ENCODE assay signal across 1 cellular context in the genomic region with DNA sequence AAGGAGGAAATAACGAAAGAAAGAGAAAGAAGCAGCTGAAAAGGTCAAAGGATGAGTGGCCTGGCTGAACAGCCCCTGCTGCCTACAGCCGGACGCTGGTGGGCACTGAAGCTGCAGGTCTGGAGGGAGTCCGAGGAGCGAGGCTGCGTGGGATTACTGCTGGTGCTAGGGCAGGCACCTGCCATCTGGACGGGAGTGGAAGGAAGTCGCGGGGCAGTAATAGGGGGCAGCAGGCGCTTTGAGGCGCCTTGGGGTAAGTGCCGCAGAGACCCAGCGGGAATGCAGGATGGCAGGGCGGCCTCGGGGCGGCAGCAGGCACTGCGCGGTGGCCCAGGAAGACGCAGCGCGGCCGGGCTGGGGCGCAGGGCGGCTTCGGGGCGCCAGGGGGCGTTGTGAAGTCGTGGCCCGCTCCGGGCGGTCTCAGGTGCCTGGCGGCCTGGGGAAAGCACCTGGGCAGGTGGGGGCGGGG.
A peak's percentile ranks its signal among the peaks of the same experiment; 100 is the strongest.
TF ChIP-seq lines count a peak whose summit lies in the region.

No MANE protein-coding gene starts in this region.

TF ChIP-seq in HepG2, 621 proteins besides CTCF, POLR2A, EP300 and RAD21 (continued from another document and continues in another):
- TF ChIP-seq, protein P1, sequence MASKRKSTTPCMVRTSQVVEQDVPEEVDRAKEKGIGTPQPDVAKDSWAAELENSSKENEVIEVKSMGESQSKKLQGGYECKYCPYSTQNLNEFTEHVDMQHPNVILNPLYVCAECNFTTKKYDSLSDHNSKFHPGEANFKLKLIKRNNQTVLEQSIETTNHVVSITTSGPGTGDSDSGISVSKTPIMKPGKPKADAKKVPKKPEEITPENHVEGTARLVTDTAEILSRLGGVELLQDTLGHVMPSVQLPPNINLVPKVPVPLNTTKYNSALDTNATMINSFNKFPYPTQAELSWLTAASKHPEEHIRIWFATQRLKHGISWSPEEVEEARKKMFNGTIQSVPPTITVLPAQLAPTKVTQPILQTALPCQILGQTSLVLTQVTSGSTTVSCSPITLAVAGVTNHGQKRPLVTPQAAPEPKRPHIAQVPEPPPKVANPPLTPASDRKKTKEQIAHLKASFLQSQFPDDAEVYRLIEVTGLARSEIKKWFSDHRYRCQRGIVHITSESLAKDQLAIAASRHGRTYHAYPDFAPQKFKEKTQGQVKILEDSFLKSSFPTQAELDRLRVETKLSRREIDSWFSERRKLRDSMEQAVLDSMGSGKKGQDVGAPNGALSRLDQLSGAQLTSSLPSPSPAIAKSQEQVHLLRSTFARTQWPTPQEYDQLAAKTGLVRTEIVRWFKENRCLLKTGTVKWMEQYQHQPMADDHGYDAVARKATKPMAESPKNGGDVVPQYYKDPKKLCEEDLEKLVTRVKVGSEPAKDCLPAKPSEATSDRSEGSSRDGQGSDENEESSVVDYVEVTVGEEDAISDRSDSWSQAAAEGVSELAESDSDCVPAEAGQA (IDR thresholded peaks at IDR 0.05; ENCODE audit: low read depth): no peak
- TF ChIP-seq, protein P1 (CRISPR knock-in tag; IDR thresholded peaks at IDR 0.05; ENCODE audit: borderline replicate concordance): no peak
- TF ChIP-seq HNRNPUL1 (IDR thresholded peaks at IDR 0.05; ENCODE audit: low read depth, low read length) (no peak), GZF1 (CRISPR knock-in tag; IDR thresholded peaks at IDR 0.05) (no peak), HOXA3 (CRISPR knock-in tag; IDR thresholded peaks at IDR 0.05) (peak; percentile 48; the same call in 1 of the 2 replicates), ZNF773 (CRISPR knock-in tag; IDR thresholded peaks at IDR 0.05; ENCODE audit: borderline replicate concordance) (no peak), JUND (CRISPR knock-in tag; IDR thresholded peaks at IDR 0.05) (no peak), ARHGAP35 (CRISPR knock-in tag; IDR thresholded peaks at IDR 0.05; ENCODE audit: borderline replicate concordance) (peak; percentile 39; the same call in 1 of the 2 replicates), ZNF724P (CRISPR knock-in tag; IDR thresholded peaks at IDR 0.05; ENCODE audit: borderline replicate concordance) (no peak), ISL2 (CRISPR knock-in tag; IDR thresholded peaks at IDR 0.05) (no peak), ZNF839 (CRISPR knock-in tag; IDR thresholded peaks at IDR 0.05; ENCODE audit: borderline replicate concordance) (peak; percentile 45; the same call in 1 of the 2 replicates), CHD4 (IDR thresholded peaks at IDR 0.05; ENCODE audit: borderline replicate concordance, low read length) (no peak), SNAI1 (CRISPR knock-in tag; IDR thresholded peaks at IDR 0.05; ENCODE audit: borderline replicate concordance) (no peak), NFYB (CRISPR knock-in tag; IDR thresholded peaks at IDR 0.05) (0 out of 2 replicates have a peak, but pooled peaks have one; percentile 20), TBP (CRISPR knock-in tag; IDR thresholded peaks at IDR 0.05) (no peak), SALL1 (CRISPR knock-in tag; IDR thresholded peaks at IDR 0.05) (peak; percentile 83), ZFP41 (CRISPR knock-in tag; IDR thresholded peaks at IDR 0.05; ENCODE audit: borderline replicate concordance) (no peak; the same call in 1 of the 2 replicates), ARNT2 (CRISPR knock-in tag; IDR thresholded peaks at IDR 0.05; ENCODE audit: low read depth) (0 out of 2 replicates have a peak, but pooled peaks have one; percentile 29), ZNF235 (CRISPR knock-in tag; IDR thresholded peaks at IDR 0.05; ENCODE audit: borderline replicate concordance) (no peak; the same call in 1 of the 2 replicates), ZNF557 (CRISPR knock-in tag; IDR thresholded peaks at IDR 0.05) (no peak), ZNF282 (IDR thresholded peaks at IDR 0.05; ENCODE audit: partially characterized antibody) (no peak), GTF3A (CRISPR knock-in tag; conservative IDR thresholded peaks at IDR 0.05) (no peak), LCORL (IDR thresholded peaks at IDR 0.05) (no peak), LCORL (CRISPR knock-in tag; IDR thresholded peaks at IDR 0.05) (no peak), ZNF569 (CRISPR knock-in tag; IDR thresholded peaks at IDR 0.05; ENCODE audit: borderline replicate concordance) (no peak), ZNF431 (CRISPR knock-in tag; IDR thresholded peaks at IDR 0.05; ENCODE audit: borderline replicate concordance, low read depth) (no peak), ZNF446 (CRISPR knock-in tag; IDR thresholded peaks at IDR 0.05) (no peak), MAF1 (CRISPR knock-in tag; IDR thresholded peaks at IDR 0.05; ENCODE audit: borderline replicate concordance) (no peak), ZNF17 (CRISPR knock-in tag; IDR thresholded peaks at IDR 0.05) (no peak), ETV6 (CRISPR knock-in tag; conservative IDR thresholded peaks at IDR 0.05) (peak; percentile 89; the same call in 1 of the 2 replicates), KLF15 (CRISPR knock-in tag; IDR thresholded peaks at IDR 0.05; ENCODE audit: borderline replicate concordance) (no peak), PHB2 (IDR thresholded peaks at IDR 0.05; ENCODE audit: partially characterized antibody) (no peak), ZIK1 (CRISPR knock-in tag; IDR thresholded peaks at IDR 0.05; ENCODE audit: borderline replicate concordance, low read depth) (peak; percentile 88; the same call in 1 of the 2 replicates), ZNF7 (CRISPR knock-in tag; IDR thresholded peaks at IDR 0.05) (no peak), AKAP8 (CRISPR knock-in tag; IDR thresholded peaks at IDR 0.05) (no peak), KMT2A (CRISPR knock-in tag; IDR thresholded peaks at IDR 0.05) (peak; percentile 56; the same call in 1 of the 2 replicates), NFYC (CRISPR knock-in tag; IDR thresholded peaks at IDR 0.05) (no peak), SOX6 (IDR thresholded peaks at IDR 0.05) (no peak), SOX6 (CRISPR knock-in tag; IDR thresholded peaks at IDR 0.05) (no peak; the same call in 1 of the 2 replicates), TGIF2 (CRISPR knock-in tag; IDR thresholded peaks at IDR 0.05) (no peak)
- TF ChIP-seq, protein P2, sequence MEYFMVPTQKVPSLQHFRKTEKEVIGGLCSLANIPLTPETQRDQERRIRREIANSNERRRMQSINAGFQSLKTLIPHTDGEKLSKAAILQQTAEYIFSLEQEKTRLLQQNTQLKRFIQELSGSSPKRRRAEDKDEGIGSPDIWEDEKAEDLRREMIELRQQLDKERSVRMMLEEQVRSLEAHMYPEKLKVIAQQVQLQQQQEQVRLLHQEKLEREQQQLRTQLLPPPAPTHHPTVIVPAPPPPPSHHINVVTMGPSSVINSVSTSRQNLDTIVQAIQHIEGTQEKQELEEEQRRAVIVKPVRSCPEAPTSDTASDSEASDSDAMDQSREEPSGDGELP (IDR thresholded peaks at IDR 0.05; ENCODE audit: borderline replicate concordance, low read depth): no peak
- TF ChIP-seq, protein P3, sequence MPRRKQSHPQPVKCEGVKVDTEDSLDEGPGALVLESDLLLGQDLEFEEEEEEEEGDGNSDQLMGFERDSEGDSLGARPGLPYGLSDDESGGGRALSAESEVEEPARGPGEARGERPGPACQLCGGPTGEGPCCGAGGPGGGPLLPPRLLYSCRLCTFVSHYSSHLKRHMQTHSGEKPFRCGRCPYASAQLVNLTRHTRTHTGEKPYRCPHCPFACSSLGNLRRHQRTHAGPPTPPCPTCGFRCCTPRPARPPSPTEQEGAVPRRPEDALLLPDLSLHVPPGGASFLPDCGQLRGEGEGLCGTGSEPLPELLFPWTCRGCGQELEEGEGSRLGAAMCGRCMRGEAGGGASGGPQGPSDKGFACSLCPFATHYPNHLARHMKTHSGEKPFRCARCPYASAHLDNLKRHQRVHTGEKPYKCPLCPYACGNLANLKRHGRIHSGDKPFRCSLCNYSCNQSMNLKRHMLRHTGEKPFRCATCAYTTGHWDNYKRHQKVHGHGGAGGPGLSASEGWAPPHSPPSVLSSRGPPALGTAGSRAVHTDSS (CRISPR knock-in tag; conservative IDR thresholded peaks at IDR 0.05): no peak
- TF ChIP-seq, protein P4, sequence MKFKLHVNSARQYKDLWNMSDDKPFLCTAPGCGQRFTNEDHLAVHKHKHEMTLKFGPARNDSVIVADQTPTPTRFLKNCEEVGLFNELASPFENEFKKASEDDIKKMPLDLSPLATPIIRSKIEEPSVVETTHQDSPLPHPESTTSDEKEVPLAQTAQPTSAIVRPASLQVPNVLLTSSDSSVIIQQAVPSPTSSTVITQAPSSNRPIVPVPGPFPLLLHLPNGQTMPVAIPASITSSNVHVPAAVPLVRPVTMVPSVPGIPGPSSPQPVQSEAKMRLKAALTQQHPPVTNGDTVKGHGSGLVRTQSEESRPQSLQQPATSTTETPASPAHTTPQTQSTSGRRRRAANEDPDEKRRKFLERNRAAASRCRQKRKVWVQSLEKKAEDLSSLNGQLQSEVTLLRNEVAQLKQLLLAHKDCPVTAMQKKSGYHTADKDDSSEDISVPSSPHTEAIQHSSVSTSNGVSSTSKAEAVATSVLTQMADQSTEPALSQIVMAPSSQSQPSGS (CRISPR knock-in tag; IDR thresholded peaks at IDR 0.05): peak; percentile 66; the same call in 1 of the 2 replicates
- TF ChIP-seq, protein P5, sequence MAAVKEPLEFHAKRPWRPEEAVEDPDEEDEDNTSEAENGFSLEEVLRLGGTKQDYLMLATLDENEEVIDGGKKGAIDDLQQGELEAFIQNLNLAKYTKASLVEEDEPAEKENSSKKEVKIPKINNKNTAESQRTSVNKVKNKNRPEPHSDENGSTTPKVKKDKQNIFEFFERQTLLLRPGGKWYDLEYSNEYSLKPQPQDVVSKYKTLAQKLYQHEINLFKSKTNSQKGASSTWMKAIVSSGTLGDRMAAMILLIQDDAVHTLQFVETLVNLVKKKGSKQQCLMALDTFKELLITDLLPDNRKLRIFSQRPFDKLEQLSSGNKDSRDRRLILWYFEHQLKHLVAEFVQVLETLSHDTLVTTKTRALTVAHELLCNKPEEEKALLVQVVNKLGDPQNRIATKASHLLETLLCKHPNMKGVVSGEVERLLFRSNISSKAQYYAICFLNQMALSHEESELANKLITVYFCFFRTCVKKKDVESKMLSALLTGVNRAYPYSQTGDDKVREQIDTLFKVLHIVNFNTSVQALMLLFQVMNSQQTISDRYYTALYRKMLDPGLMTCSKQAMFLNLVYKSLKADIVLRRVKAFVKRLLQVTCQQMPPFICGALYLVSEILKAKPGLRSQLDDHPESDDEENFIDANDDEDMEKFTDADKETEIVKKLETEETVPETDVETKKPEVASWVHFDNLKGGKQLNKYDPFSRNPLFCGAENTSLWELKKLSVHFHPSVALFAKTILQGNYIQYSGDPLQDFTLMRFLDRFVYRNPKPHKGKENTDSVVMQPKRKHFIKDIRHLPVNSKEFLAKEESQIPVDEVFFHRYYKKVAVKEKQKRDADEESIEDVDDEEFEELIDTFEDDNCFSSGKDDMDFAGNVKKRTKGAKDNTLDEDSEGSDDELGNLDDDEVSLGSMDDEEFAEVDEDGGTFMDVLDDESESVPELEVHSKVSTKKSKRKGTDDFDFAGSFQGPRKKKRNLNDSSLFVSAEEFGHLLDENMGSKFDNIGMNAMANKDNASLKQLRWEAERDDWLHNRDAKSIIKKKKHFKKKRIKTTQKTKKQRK (IDR thresholded peaks at IDR 0.05; ENCODE audit: low read length): no peak
- TF ChIP-seq, protein P6, sequence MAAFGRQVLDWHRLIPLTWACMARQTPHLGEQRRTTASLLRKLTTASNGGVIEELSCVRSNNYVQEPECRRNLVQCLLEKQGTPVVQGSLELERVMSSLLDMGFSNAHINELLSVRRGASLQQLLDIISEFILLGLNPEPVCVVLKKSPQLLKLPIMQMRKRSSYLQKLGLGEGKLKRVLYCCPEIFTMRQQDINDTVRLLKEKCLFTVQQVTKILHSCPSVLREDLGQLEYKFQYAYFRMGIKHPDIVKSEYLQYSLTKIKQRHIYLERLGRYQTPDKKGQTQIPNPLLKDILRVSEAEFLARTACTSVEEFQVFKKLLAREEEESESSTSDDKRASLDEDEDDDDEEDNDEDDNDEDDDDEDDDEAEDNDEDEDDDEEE (CRISPR knock-in tag; IDR thresholded peaks at IDR 0.05): peak; percentile 54; the same call in 1 of the 2 replicates
- TF ChIP-seq, protein P7, sequence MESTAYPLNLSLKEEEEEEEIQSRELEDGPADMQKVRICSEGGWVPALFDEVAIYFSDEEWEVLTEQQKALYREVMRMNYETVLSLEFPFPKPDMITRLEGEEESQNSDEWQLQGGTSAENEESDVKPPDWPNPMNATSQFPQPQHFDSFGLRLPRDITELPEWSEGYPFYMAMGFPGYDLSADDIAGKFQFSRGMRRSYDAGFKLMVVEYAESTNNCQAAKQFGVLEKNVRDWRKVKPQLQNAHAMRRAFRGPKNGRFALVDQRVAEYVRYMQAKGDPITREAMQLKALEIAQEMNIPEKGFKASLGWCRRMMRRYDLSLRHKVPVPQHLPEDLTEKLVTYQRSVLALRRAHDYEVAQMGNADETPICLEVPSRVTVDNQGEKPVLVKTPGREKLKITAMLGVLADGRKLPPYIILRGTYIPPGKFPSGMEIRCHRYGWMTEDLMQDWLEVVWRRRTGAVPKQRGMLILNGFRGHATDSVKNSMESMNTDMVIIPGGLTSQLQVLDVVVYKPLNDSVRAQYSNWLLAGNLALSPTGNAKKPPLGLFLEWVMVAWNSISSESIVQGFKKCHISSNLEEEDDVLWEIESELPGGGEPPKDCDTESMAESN (CRISPR knock-in tag; conservative IDR thresholded peaks at IDR 0.05): peak; percentile 51; the same call in 1 of the 2 replicates
